ENCODE assay signal across 8 cellular contexts in genomic region chr7:27184342-27185012, GRCh38.
DNase-seq lines count a peak whose midpoint lies in the region; ATAC-seq and TF ChIP-seq lines count a peak whose summit lies in the region.

No MANE protein-coding gene starts in this region.

- peaks cover 63 to 88% of the 10 kb centered on the region in 2 donors for H3K27me3 Mint-ChIP-seq in stimulated activated naive B cell treated with anti-CD40 and anti-IgM and Interleukin-4, amounts not matched to agents 10 μg/mL and 1 μg/mL and 100 μg/mL, for 72 hours

- H3K36me3 ChIP-seq in HUES6 (ENCODE audit: control insufficient read depth, insufficient read depth, low read length) (no peaks in the 10 kb centered on the region), iPS-15b (ENCODE audit: control insufficient read depth, insufficient read depth, low read length) (no peaks in the 10 kb centered on the region)

- H3K4me1 ChIP-seq in HUES6 (ENCODE audit: control insufficient read depth, insufficient read depth, low read length) (peaks cover 45% of the 10 kb centered on the region), iPS-15b (ENCODE audit: control insufficient read depth, insufficient read depth, low read length) (peaks cover 8% of the 10 kb centered on the region)

- H3K27me3 ChIP-seq in HUES6 (ENCODE audit: control insufficient read depth, insufficient read depth, low read length) (peaks cover 100% of the 10 kb centered on the region), iPS-15b (ENCODE audit: control insufficient read depth, insufficient read depth, low read length) (peaks cover 99% of the 10 kb centered on the region)

- peaks cover 34 to 51% of the 10 kb centered on the region in 2 donors for H3K4me1 Mint-ChIP-seq in stimulated activated naive B cell treated with anti-CD40 and anti-IgM and Interleukin-4, amounts not matched to agents 10 μg/mL and 1 μg/mL and 100 μg/mL, for 72 hours

- H3K36me3 Mint-ChIP-seq in stimulated activated naive B cell treated with anti-CD40 and anti-IgM and Interleukin-4, amounts not matched to agents 10 μg/mL and 1 μg/mL and 100 μg/mL, for 72 hours = peaks cover 6 to 10% of the 10 kb centered on the region in 2 donors

- peak; percentile 24 for DNase-seq in activated CD8-positive, alpha-beta memory T cell treated with anti-CD3 and anti-CD28 coated beads, Interleukin-2, amount 50 U/mL, for 4 hours
- no peak for DNase-seq in stimulated activated naive B cell treated with anti-CD40 and anti-IgM and Interleukin-4, amounts not matched to agents 10 μg/mL and 1 μg/mL and 100 μg/mL, for 72 hours
- DNase-seq in effector CD8-positive, alpha-beta T cell (lab: John Stamatoyannopoulos, UW) = no peak
- no peak for DNase-seq in NCI-H187 treated with DMSO at 0.1 percent for 48 hours (lab: John Stamatoyannopoulos, UW)

- H3K4me3 ChIP-seq in HUES6 (ENCODE audit: low read depth, low read length) (peak overlapping the region; percentile 43), iPS-15b (ENCODE audit: low read depth, low read length) (peak overlapping the region; percentile 4)

- peak overlapping the region; percentile 98 for H3K27ac Mint-ChIP-seq in stimulated activated naive B cell treated with anti-CD40 and anti-IgM and Interleukin-4, amounts not matched to agents 10 μg/mL and 1 μg/mL and 100 μg/mL, for 72 hours

- ATAC-seq in stimulated activated naive B cell treated with anti-CD40 and anti-IgM and Interleukin-4, amounts not matched to agents 10 μg/mL and 1 μg/mL and 100 μg/mL, for 72 hours (replicated peaks) = no peak
- ATAC-seq in GM18861 (IDR thresholded peaks at IDR 0.05; ENCODE audit: unreplicated experiment) = no peak

- TF ChIP-seq CTCF in C4-2B (conservative IDR thresholded peaks at IDR 0.05) = no peak

- H3K27ac ChIP-seq in C4-2B (peak overlapping the region; percentile 79), HUES6 (ENCODE audit: low read depth, low read length) (no peak overlapping the region)

- H3K4me3 Mint-ChIP-seq in stimulated activated naive B cell treated with anti-CD40 and anti-IgM and Interleukin-4, amounts not matched to agents 10 μg/mL and 1 μg/mL and 100 μg/mL, for 72 hours = peak overlapping the region; percentile 75 to 76

- H3K9ac ChIP-seq in HUES6 (ENCODE audit: low read length) (peak overlapping the region; percentile 50), iPS-15b (ENCODE audit: low read depth, low read length) (no peak overlapping the region)

- no peaks in the 10 kb centered on the region for H3K9me3 ChIP-seq in HUES6 (ENCODE audit: control insufficient read depth, insufficient read depth, low read depth, low read length)
- no peaks in the 10 kb centered on the region for H3K9me3 ChIP-seq in iPS-15b (ENCODE audit: control insufficient read depth, insufficient read depth, low read length)

- H3K9me3 Mint-ChIP-seq in stimulated activated naive B cell treated with anti-CD40 and anti-IgM and Interleukin-4, amounts not matched to agents 10 μg/mL and 1 μg/mL and 100 μg/mL, for 72 hours = no peaks in the 10 kb centered on the region
